In the genomic region with DNA sequence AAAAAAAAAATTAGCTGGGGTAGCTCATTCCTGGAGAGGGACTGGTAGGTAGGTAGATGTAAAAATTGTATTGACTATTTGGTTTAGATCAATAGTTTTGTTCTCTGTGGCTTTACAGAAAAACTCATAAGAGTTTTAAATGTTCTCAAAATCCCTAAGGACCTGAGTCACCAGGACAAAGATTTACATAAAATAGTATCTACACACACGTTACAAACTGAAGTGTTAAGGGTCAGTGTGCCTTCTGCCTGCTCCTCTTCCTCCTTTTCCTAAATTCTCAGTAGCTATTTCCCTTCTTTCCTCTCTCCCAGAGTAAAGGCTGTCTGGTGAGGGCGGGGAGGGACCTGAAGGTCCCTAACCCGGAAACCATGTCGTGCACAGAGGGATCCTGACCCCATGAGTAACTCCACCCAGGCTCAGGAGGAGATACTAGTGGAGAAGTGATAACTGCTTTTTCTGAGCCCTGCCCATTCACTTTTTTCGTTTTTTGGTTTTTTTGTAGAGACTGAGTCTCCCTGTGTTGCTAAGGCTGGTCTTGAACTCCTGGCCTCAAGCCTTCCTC, we compare ENCODE assay signal across 19 cellular contexts. TPM values are rescaled to one million over a fixed set of nuclear protein-coding genes. Genes with fewer than 3 reads are reported as not detected.
DNase-seq lines count a peak whose midpoint lies in the region; ATAC-seq and TF ChIP-seq lines count a peak whose summit lies in the region.
"Had no signal": no experiment of that assay in that cellular context is flagged by ENCODE, and none has a peak within 500 bp of the region (broad histone marks: within the 10 kb centered on the region; RNA-seq: fewer than 3 reads in every experiment).

No MANE protein-coding gene starts in this region.

- no peak overlapping the region for H4K5ac ChIP-seq in H9 (ENCODE audit: insufficient read length, low read depth, low read length)

- CTCF ChIA-PET in CD4-positive, alpha-beta memory T cell (lab: Charles Lee; ENCODE audit: partially characterized antibody): no interaction called here

- no peaks in the 10 kb centered on the region for H3K23me2 ChIP-seq in H9 (ENCODE audit: insufficient read length, low read depth, low read length, poor library complexity, severe bottlenecking)

- no peak overlapping the region for H2BK120ac ChIP-seq in H9 (ENCODE audit: low read depth, low read length, poor library complexity, severe bottlenecking)

- no peak overlapping the region for H3K4ac ChIP-seq in H9 (ENCODE audit: low read depth, low read length)

- H3K9ac ChIP-seq in smooth muscle cell (ENCODE audit: low read depth) (no peak overlapping the region), H9 (ENCODE audit: extremely low read depth, insufficient read length, low read length) (no peak overlapping the region)

- no peak overlapping the region for H3K56ac ChIP-seq in H9 (ENCODE audit: insufficient read length, low read depth, low read length)

- ATAC-seq in right cardiac atrium: peak; percentile 64 to 89
- ATAC-seq: A549, HCT116 had no signal

- H3K14ac ChIP-seq in H9 (ENCODE audit: insufficient read depth, low read length): no peak overlapping the region

- peak overlapping the region; percentile 64 for H3K27ac Mint-ChIP-seq in activated T-cell treated with anti-CD3 and anti-CD28 coated beads, Interleukin-2, amount 50 U/mL, for 24 hours
- H3K27ac Mint-ChIP-seq in activated naive CD8-positive, alpha-beta T cell treated with anti-CD3 and anti-CD28 coated beads for 36 hours: peak overlapping the region; percentile 14
- H3K27ac Mint-ChIP-seq in H9: no peak overlapping the region; a peak in 2 of 7 replicates
- H3K27ac Mint-ChIP-seq in CD4-positive, alpha-beta memory T cell: peak overlapping the region in 3 of 7 donors; percentile 75 to 91 (median 85)

- peaks cover 10% of the 10 kb centered on the region for H3F3A ChIP-seq in smooth muscle cell (ENCODE audit: low read depth)

- no peak overlapping the region for H4K8ac ChIP-seq in H9 (replicated peaks; ENCODE audit: insufficient read length, low read depth, low read length)

- intact Hi-C loops in right cardiac atrium (cut with DNase I): no loop called here
- intact Hi-C loops in CD4-positive, alpha-beta memory T cell (cut with micrococcal nuclease): no loop called here

- H3K36me3 ChIP-seq in smooth muscle cell (ENCODE audit: low read depth): no peaks in the 10 kb centered on the region
- no peaks in the 10 kb centered on the region for H3K36me3 ChIP-seq in CD4-positive, alpha-beta memory T cell (ENCODE audit: insufficient read depth, low read length)

- H2AK5ac ChIP-seq in H9 (ENCODE audit: insufficient read length, low read length): no peak overlapping the region

- H3K79me1 ChIP-seq in H9 (ENCODE audit: insufficient read depth, low read depth, low read length, poor library complexity, severe bottlenecking): peaks cover 2% of the 10 kb centered on the region

- H3K36me3 Mint-ChIP-seq in activated T-cell treated with anti-CD3 and anti-CD28 coated beads, Interleukin-2, amount 50 U/mL, for 24 hours (ENCODE audit: low read depth): peaks cover 43% of the 10 kb centered on the region
- peaks cover 24% of the 10 kb centered on the region for H3K36me3 Mint-ChIP-seq in activated naive CD8-positive, alpha-beta T cell treated with anti-CD3 and anti-CD28 coated beads for 36 hours
- H3K36me3 Mint-ChIP-seq in H9 (ENCODE audit: insufficient read depth in 1 of 3, low read depth in 3 of 3): peaks cover 0 to 13% (median 6%) of the 10 kb centered on the region in 3 experiments; a peak in 5 of 7 replicates
- peaks cover 7% of the 10 kb centered on the region in 2 donors for H3K36me3 Mint-ChIP-seq in CD4-positive, alpha-beta memory T cell

- H3K4me3 ChIP-seq in right cardiac atrium (ENCODE audit: low read length): no peak overlapping the region
- no peak overlapping the region for H3K4me3 ChIP-seq in smooth muscle cell
- no peak overlapping the region for H3K4me3 ChIP-seq in CD4-positive, alpha-beta memory T cell (ENCODE audit: low read length in 2 of 2)
- H3K4me3 ChIP-seq: A549, SJSA1 had no signal

- H3K27ac ChIP-seq in right cardiac atrium (ENCODE audit: low read length) (no peak overlapping the region), smooth muscle cell (ENCODE audit: low read depth) (no peak overlapping the region), H9 (ENCODE audit: insufficient read length, low read depth, low read length) (no peak overlapping the region)
- no peak overlapping the region for H3K27ac ChIP-seq in CD4-positive, alpha-beta memory T cell (ENCODE audit: low read depth, low read length)
- H3K27ac ChIP-seq: A549, neutrophil, SJSA1 had no signal

- H3K9me3 ChIP-seq in right cardiac atrium (ENCODE audit: control insufficient read depth, low read length) (no peaks in the 10 kb centered on the region), smooth muscle cell (replicated peaks; ENCODE audit: low read depth) (no peaks in the 10 kb centered on the region), H9 (ENCODE audit: control insufficient read depth, low read depth, low read length) (no peaks in the 10 kb centered on the region)
- no peaks in the 10 kb centered on the region for H3K9me3 ChIP-seq in CD4-positive, alpha-beta memory T cell (ENCODE audit: control insufficient read depth in 1 of 2, low read length in 2 of 2)
- H3K9me3 ChIP-seq: A549, neutrophil, SJSA1 had no signal

- peaks cover 44% of the 10 kb centered on the region for H3K4me1 Mint-ChIP-seq in activated T-cell treated with anti-CD3 and anti-CD28 coated beads, Interleukin-2, amount 50 U/mL, for 24 hours (ENCODE audit: low read depth)
- H3K4me1 Mint-ChIP-seq in activated naive CD8-positive, alpha-beta T cell treated with anti-CD3 and anti-CD28 coated beads for 36 hours: peaks cover 41% of the 10 kb centered on the region
- no peaks in the 10 kb centered on the region for H3K4me1 Mint-ChIP-seq in H9
- H3K4me1 Mint-ChIP-seq in CD4-positive, alpha-beta memory T cell: peaks cover 16 to 45% (median 34%) of the 10 kb centered on the region in 4 donors

- H2BK5ac ChIP-seq in H9 (ENCODE audit: insufficient read length, low read length): no peak overlapping the region

- TF ChIP-seq CTCF in smooth muscle cell (IDR thresholded peaks at IDR 0.05; ENCODE audit: borderline replicate concordance, insufficient read depth, poor library complexity, severe bottlenecking): no peak
- TF ChIP-seq CTCF in H9 (conservative IDR thresholded peaks at IDR 0.05): no peak

- no peak overlapping the region for H2BK12ac ChIP-seq in H9 (ENCODE audit: insufficient read length, low read depth, low read length)

- no peak overlapping the region for H2BK20ac ChIP-seq in H9 (ENCODE audit: low read depth, low read length, poor library complexity, severe bottlenecking)

- H3K9me3 Mint-ChIP-seq in activated T-cell treated with anti-CD3 and anti-CD28 coated beads, Interleukin-2, amount 50 U/mL, for 24 hours: no peaks in the 10 kb centered on the region
- no peaks in the 10 kb centered on the region for H3K9me3 Mint-ChIP-seq in activated naive CD8-positive, alpha-beta T cell treated with anti-CD3 and anti-CD28 coated beads for 36 hours
- H3K9me3 Mint-ChIP-seq in H9: no peaks in the 10 kb centered on the region
- H3K9me3 Mint-ChIP-seq in CD4-positive, alpha-beta memory T cell: no peaks in the 10 kb centered on the region

- H3K23ac ChIP-seq in H9 (ENCODE audit: insufficient read length, low read depth, low read length): no peak overlapping the region

- H3K4me2 ChIP-seq in smooth muscle cell: peak overlapping the region; percentile 26
- H3K4me2 ChIP-seq in H9 (ENCODE audit: insufficient read depth, insufficient read length, low read length): no peak overlapping the region
- H3K4me2 ChIP-seq: A549 had no signal

- no peak overlapping the region for H3K18ac ChIP-seq in H9 (ENCODE audit: insufficient read length, low read depth, low read length)

- no peaks in the 10 kb centered on the region for H3K27me3 Mint-ChIP-seq in activated T-cell treated with anti-CD3 and anti-CD28 coated beads, Interleukin-2, amount 50 U/mL, for 24 hours
- no peaks in the 10 kb centered on the region for H3K27me3 Mint-ChIP-seq in activated naive CD8-positive, alpha-beta T cell treated with anti-CD3 and anti-CD28 coated beads for 36 hours
- no peaks in the 10 kb centered on the region for H3K27me3 Mint-ChIP-seq in H9 (ENCODE audit: low read depth)
- H3K27me3 Mint-ChIP-seq in CD4-positive, alpha-beta memory T cell: no peaks in the 10 kb centered on the region

- H3K4me1 ChIP-seq in right cardiac atrium (ENCODE audit: control insufficient read depth, insufficient read depth, low read length) (peaks cover 26% of the 10 kb centered on the region), smooth muscle cell (ENCODE audit: low read depth) (no peaks in the 10 kb centered on the region), H9 (ENCODE audit: insufficient read depth, low read length) (no peaks in the 10 kb centered on the region)
- peaks cover 23% of the 10 kb centered on the region for H3K4me1 ChIP-seq in CD4-positive, alpha-beta memory T cell (ENCODE audit: insufficient read depth, low read length)
- H3K4me1 ChIP-seq: A549, SJSA1 had no signal

- no peak overlapping the region for H3T11ph ChIP-seq in H9 (ENCODE audit: low read length)

- no peak overlapping the region for H2BK15ac ChIP-seq in H9 (ENCODE audit: low read depth, low read length)

- no peak for DNase-seq in activated T-cell treated with anti-CD3 and anti-CD28 coated beads, Interleukin-2, amount 50 U/mL, for 24 hours
- no peak for DNase-seq in activated T-cell treated with anti-CD3 and anti-CD28 coated beads for 4 hours
- no peak for DNase-seq in activated naive CD8-positive, alpha-beta T cell treated with anti-CD3 and anti-CD28 coated beads for 36 hours
- no peak for DNase-seq in right cardiac atrium
- DNase-seq in smooth muscle cell (lab: John Stamatoyannopoulos, UW; ENCODE audit: unreplicated experiment): no peak
- no peak for DNase-seq in T-helper 1 cell
- DNase-seq in H9: no peak
- no peak for DNase-seq in CD4-positive, alpha-beta memory T cell
- DNase-seq: activated CD4-positive, CD25-positive, alpha-beta regulatory T cell; activated T-cell treated with anti-CD3 and anti-CD28 coated beads, Interleukin-2, amount 50 U/mL, for 1 hour; Calu3; kidney glomerular epithelial cell; NCI-H2171 had no signal

- POLR2A ChIA-PET in CD4-positive, alpha-beta memory T cell (lab: Charles Lee; ENCODE audit: partially characterized antibody): no interaction called here

- 42% methylated on average over 5 of the region's 5 CpGs for WGBS in right cardiac atrium
- WGBS in smooth muscle cell (ENCODE audit: low lambda C conversion rate): 83% methylated on average over 5 of the region's 5 CpGs
- no CpG with 5 or more reads among the region's 5 CpGs for WGBS in H9 (ENCODE audit: extremely low coverage, insufficient read length, low lambda C conversion rate)

- peaks cover 99% of the 10 kb centered on the region for H4K20me1 ChIP-seq in smooth muscle cell (ENCODE audit: low read depth)
- H4K20me1 ChIP-seq in H9 (ENCODE audit: control insufficient read depth, insufficient read depth, insufficient read length): no peaks in the 10 kb centered on the region

- no peak overlapping the region for H4K91ac ChIP-seq in H9 (ENCODE audit: insufficient read length, low read depth, low read length)

- H3K79me2 ChIP-seq in smooth muscle cell (ENCODE audit: low read depth) (peaks cover 100% of the 10 kb centered on the region), H9 (ENCODE audit: insufficient read depth, low read length) (no peaks in the 10 kb centered on the region; the same call in 1 of the 2 replicates)

- H3K27me3 ChIP-seq in right cardiac atrium (ENCODE audit: control insufficient read depth, insufficient read depth) (no peaks in the 10 kb centered on the region), smooth muscle cell (ENCODE audit: low read depth) (no peaks in the 10 kb centered on the region), H9 (ENCODE audit: insufficient read depth, low read length) (no peaks in the 10 kb centered on the region)
- no peaks in the 10 kb centered on the region for H3K27me3 ChIP-seq in CD4-positive, alpha-beta memory T cell (ENCODE audit: insufficient read depth, low read length)
- H3K27me3 ChIP-seq: neutrophil, SJSA1 had no signal

- H3K4me3 Mint-ChIP-seq in activated T-cell treated with anti-CD3 and anti-CD28 coated beads, Interleukin-2, amount 50 U/mL, for 24 hours: no peak overlapping the region
- no peak overlapping the region for H3K4me3 Mint-ChIP-seq in activated naive CD8-positive, alpha-beta T cell treated with anti-CD3 and anti-CD28 coated beads for 36 hours
- H3K4me3 Mint-ChIP-seq in H9: no peak overlapping the region
- H3K4me3 Mint-ChIP-seq in CD4-positive, alpha-beta memory T cell: no peak overlapping the region

- H2AFZ ChIP-seq in smooth muscle cell (ENCODE audit: low read depth) (no peak overlapping the region), H9 (ENCODE audit: low read length) (no peak overlapping the region)

RNA-seq across cellular contexts. Expression of gene PLEKHM2, which starts 8.1 kb away (rescaled TPM):
- 10 to 100 TPM; 45.4 to 50.6 TPM for total RNA-seq in activated naive CD8-positive, alpha-beta T cell treated with anti-CD3 and anti-CD28 coated beads for 36 hours
- 10 to 100 TPM; 72.1 to 85.1 (median 76.1) TPM for total RNA-seq in right cardiac atrium
- polyA plus RNA-seq in right cardiac atrium: 71.8 TPM
- total RNA-seq in smooth muscle cell: 29.5 and 39.6 TPM in 2 replicates
- polyA plus RNA-seq in smooth muscle cell: 26.5 and 32.0 TPM in 2 replicates
- 45.9 and 50.4 TPM in 2 replicates for total RNA-seq in H9 (2021)
- total RNA-seq in CD4-positive, alpha-beta memory T cell: 10 to 100 TPM; 53.1 to 59.8 TPM
- polyA plus RNA-seq in CD4-positive, alpha-beta memory T cell: 1 to 10 TPM; 2.0 to 8.8 TPM

RNA-seq across cellular contexts. Expression of gene SLC25A34, which starts 43.9 kb away (rescaled TPM):
- under 1 TPM; 0.76 to 0.94 TPM for total RNA-seq in activated naive CD8-positive, alpha-beta T cell treated with anti-CD3 and anti-CD28 coated beads for 36 hours
- 1 to 10 TPM; 3.0 to 4.4 (median 3.3) TPM for total RNA-seq in right cardiac atrium
- polyA plus RNA-seq in right cardiac atrium: 8.1 TPM
- 0.22 and 0.76 TPM in 2 replicates for total RNA-seq in smooth muscle cell
- polyA plus RNA-seq in smooth muscle cell: 1.6 and 2.1 TPM in 2 replicates
- 0.94 and 1.5 TPM in 2 replicates for total RNA-seq in H9 (2021)
- total RNA-seq in CD4-positive, alpha-beta memory T cell: 1 to 10 TPM; 2.2 to 4.2 TPM
- polyA plus RNA-seq in CD4-positive, alpha-beta memory T cell: under 1 TPM in 1 of 2 donors, not detected in 1; 0.08 TPM

RNA-seq across cellular contexts. Expression of gene TMEM82, which starts 50.1 kb away (rescaled TPM):
- total RNA-seq in activated naive CD8-positive, alpha-beta T cell treated with anti-CD3 and anti-CD28 coated beads for 36 hours: not detected
- total RNA-seq in right cardiac atrium: not detected
- not detected for polyA plus RNA-seq in right cardiac atrium
- total RNA-seq in smooth muscle cell: not detected in 2 replicates
- polyA plus RNA-seq in smooth muscle cell: not detected in 2 replicates
- 1.0 and 1.4 TPM in 2 replicates for total RNA-seq in H9 (2021)
- total RNA-seq in CD4-positive, alpha-beta memory T cell: not detected
- not detected for polyA plus RNA-seq in CD4-positive, alpha-beta memory T cell
- total RNA-seq: Calu3, MCF 10A, SJSA1 had no signal
- polyA plus RNA-seq: A549, thymus had no signal

Comparison
In these comparisons a context has a peak if more than half of its experiments do, and no peak if none do; other contexts are left out.
1. H3K27ac Mint-ChIP-seq: peak in activated T-cell treated with anti-CD3 and anti-CD28 coated beads, Interleukin-2, amount 50 U/mL, for 24 hours (single experiment) and activated naive CD8-positive, alpha-beta T cell treated with anti-CD3 and anti-CD28 coated beads for 36 hours (single experiment); none in H9 (0 of 3).